Comparison of ENCODE assay signal across 13 cellular contexts in genomic region chr1:173508541-173508940, GRCh38.
"Had no signal": no experiment of that assay in that cellular context is flagged by ENCODE, and none has a peak within 500 bp of the region (broad histone marks: within the 10 kb centered on the region; RNA-seq: fewer than 3 reads in every experiment).

No MANE protein-coding gene starts in this region.

- H3K4me3 ChIP-seq: mucosa of descending colon, tibial nerve, uterus had no signal

- H3K27ac Mint-ChIP-seq: activated T-helper 17 cell treated with anti-CD3 and anti-CD28 coated beads, Interleukin-2, amount 50 U/mL, for 72 hours; naive thymus-derived CD8-positive, alpha-beta T cell; stimulated activated naive B cell treated with anti-CD40 and anti-IgM and Interleukin-4, amounts not matched to agents 10 μg/mL and 1 μg/mL and 100 μg/mL, for 72 hours had no signal

- H3K36me3 ChIP-seq: tibial nerve, uterus had no signal

- H3K4me1 ChIP-seq: tibial nerve, uterus had no signal

- DNase-seq: activated naive CD4-positive, alpha-beta T cell treated with Interleukin-2 at 50 U/mL for 16 hours; cerebellar nuclear complex; dermis blood vessel endothelial cell; mucosa of descending colon; naive thymus-derived CD8-positive, alpha-beta T cell; posterior cingulate gyrus; stimulated activated CD4-positive, alpha-beta T cell treated with anti-CD3 and anti-CD28 coated beads, Interleukin-2, amount 100 ng/mL, for 48 hours; stimulated activated naive B cell treated with anti-CD40 and anti-IgM and Interleukin-4, amounts not matched to agents 10 μg/mL and 1 μg/mL and 100 μg/mL, for 72 hours; uterus had no signal

- H3K27ac ChIP-seq: tibial nerve had no signal

- H3K4me3 Mint-ChIP-seq: activated T-helper 17 cell treated with anti-CD3 and anti-CD28 coated beads, Interleukin-2, amount 50 U/mL, for 72 hours; naive thymus-derived CD8-positive, alpha-beta T cell; stimulated activated naive B cell treated with anti-CD40 and anti-IgM and Interleukin-4, amounts not matched to agents 10 μg/mL and 1 μg/mL and 100 μg/mL, for 72 hours had no signal

- ATAC-seq: activated CD4-positive, CD25-positive, alpha-beta regulatory T cell treated with anti-CD3 and anti-CD28 coated beads, Interleukin-2, amount 50 U/mL, for 24 hours; activated T-helper 17 cell treated with anti-CD3 and anti-CD28 coated beads, Interleukin-2, amount 50 U/mL, for 72 hours; left lobe of liver; naive thymus-derived CD8-positive, alpha-beta T cell; stimulated activated naive B cell treated with anti-CD40 and anti-IgM and Interleukin-4, amounts not matched to agents 10 μg/mL and 1 μg/mL and 100 μg/mL, for 72 hours had no signal

- H3K27me3 ChIP-seq: tibial nerve, uterus had no signal

- H3K4me1 Mint-ChIP-seq: activated T-helper 17 cell treated with anti-CD3 and anti-CD28 coated beads, Interleukin-2, amount 50 U/mL, for 72 hours; stimulated activated naive B cell treated with anti-CD40 and anti-IgM and Interleukin-4, amounts not matched to agents 10 μg/mL and 1 μg/mL and 100 μg/mL, for 72 hours had no signal

- H3K36me3 Mint-ChIP-seq: stimulated activated naive B cell treated with anti-CD40 and anti-IgM and Interleukin-4, amounts not matched to agents 10 μg/mL and 1 μg/mL and 100 μg/mL, for 72 hours had no signal

- H3K9me3 ChIP-seq: mucosa of descending colon, uterus had no signal
